ENCODE assay signal across 8 cellular contexts in the genomic region with DNA sequence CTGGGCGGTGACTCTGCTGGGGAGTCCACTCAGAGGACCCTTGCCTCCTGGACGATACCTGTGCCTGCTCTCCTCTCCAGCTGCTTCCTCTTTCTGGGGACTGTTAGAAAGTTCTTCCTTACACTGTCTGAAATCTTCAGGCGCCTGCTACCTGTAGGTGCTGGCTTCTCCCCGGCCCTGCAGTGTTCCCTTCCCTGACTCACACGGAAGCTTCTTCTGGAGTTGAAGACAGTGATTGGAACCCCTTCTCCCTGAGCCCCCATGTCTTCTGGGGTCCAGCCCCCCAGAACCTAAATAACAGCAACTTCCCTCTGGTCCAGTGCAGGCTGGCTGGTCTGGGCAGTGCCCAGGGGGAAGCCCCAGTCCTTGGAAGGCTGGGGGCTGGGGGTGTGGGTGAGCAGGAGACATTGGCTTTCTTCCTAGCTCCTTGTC. TPM values are rescaled to one million over a fixed set of nuclear protein-coding genes. Genes with fewer than 3 reads are reported as not detected.
DNase-seq lines count a peak whose midpoint lies in the region; ATAC-seq and TF ChIP-seq lines count a peak whose summit lies in the region.

No MANE protein-coding gene starts in this region.

- H3K27me3 ChIP-seq in adipocyte (replicated peaks; ENCODE audit: control insufficient read depth, insufficient read depth, low read length) (no peaks in the 10 kb centered on the region), iPS-20b (ENCODE audit: insufficient read depth, low read length) (peaks cover 67% of the 10 kb centered on the region), stomach (no peaks in the 10 kb centered on the region)

- intact Hi-C loops in stomach (cut with DNase I; ENCODE audit: low total_unique reads) = loop anchor here (5.0 kb wide), 1 partner anchor 56 kb away; no protein-coding TSS in a partner anchor

- TF ChIP-seq EP300 in stomach (IDR thresholded peaks at IDR 0.05) = no peak

- H3K36me3 ChIP-seq in adipocyte (ENCODE audit: control insufficient read depth, insufficient read depth, low read length, severe bottlenecking) (no peaks in the 10 kb centered on the region), iPS-20b (ENCODE audit: insufficient read depth, low read depth, low read length) (no peaks in the 10 kb centered on the region), stomach (no peaks in the 10 kb centered on the region)

- H3K4me1 ChIP-seq in adipocyte (ENCODE audit: control insufficient read depth, insufficient read depth, low read length) (peaks cover 56% of the 10 kb centered on the region), iPS-20b (ENCODE audit: insufficient read depth, low read length) (peaks cover 21% of the 10 kb centered on the region; the same call in 1 of the 2 replicates), stomach (peaks cover 40 to 70% (median 57%) of the 10 kb centered on the region in 4 donors)

- H3K9me3 ChIP-seq in adipocyte (ENCODE audit: control insufficient read depth, low read length) (no peaks in the 10 kb centered on the region), iPS-20b (ENCODE audit: insufficient read depth, low read depth, low read length) (no peaks in the 10 kb centered on the region), stomach (no peaks in the 10 kb centered on the region)

- DNase-seq in NCI-H510A treated with DMSO at 0.1 percent for 48 hours (lab: John Stamatoyannopoulos, UW) = peak; percentile 5
- no peak for DNase-seq in NCI-H510A (lab: John Stamatoyannopoulos, UW)
- no peak for DNase-seq in adipocyte (ENCODE audit: low read depth)
- DNase-seq in stomach = no peak
- no peak for DNase-seq in stimulated activated naive CD4-positive, alpha-beta T cell treated with Interleukin-2 at 50 U/mL for 16 hours (lab: John Stamatoyannopoulos, UW)

- TF ChIP-seq POLR2A in stomach (IDR thresholded peaks at IDR 0.05) = no peak

- 1 to 9% (median 3%) methylated on average over 4 to 5 of the region's 5 CpGs for WGBS in stomach, 5 donors

- H3K27ac ChIP-seq in iPS-20b (ENCODE audit: low read length) (no peak overlapping the region), stomach (peak overlapping the region; percentile 93 to 96 (median 95))

- H3K9ac ChIP-seq in adipocyte (ENCODE audit: low read length) (peak overlapping the region; percentile 92), iPS-20b (ENCODE audit: low read depth, low read length) (peak overlapping the region; percentile 66; the same call in 1 of the 2 replicates)

- H3K4me3 ChIP-seq in adipocyte (ENCODE audit: low read length) = peak overlapping the region; percentile 93
- H3K4me3 ChIP-seq in iPS-20b (ENCODE audit: low read length) = peak overlapping the region; percentile 79
- peak overlapping the region; percentile 79 to 90 (median 88) for H3K4me3 ChIP-seq in stomach

- TF ChIP-seq CTCF in stomach (IDR thresholded peaks at IDR 0.05) = no peak

- ATAC-seq in HG03571 (IDR thresholded peaks at IDR 0.05; ENCODE audit: unreplicated experiment) (peak; percentile 34), GM21367 (IDR thresholded peaks at IDR 0.05; ENCODE audit: unreplicated experiment) (no peak)

RNA-seq across cellular contexts. Expression of a gene that starts 0.7 kb away (rescaled TPM):
- 100 to 1,000 TPM; 385 to 909 (median 565) TPM for total RNA-seq in stomach
- polyA plus RNA-seq in stomach = 100 to 1,000 TPM; 215 to 742 (median 424) TPM
